19 cellular contexts compared by ENCODE assay signal in the genomic region with DNA sequence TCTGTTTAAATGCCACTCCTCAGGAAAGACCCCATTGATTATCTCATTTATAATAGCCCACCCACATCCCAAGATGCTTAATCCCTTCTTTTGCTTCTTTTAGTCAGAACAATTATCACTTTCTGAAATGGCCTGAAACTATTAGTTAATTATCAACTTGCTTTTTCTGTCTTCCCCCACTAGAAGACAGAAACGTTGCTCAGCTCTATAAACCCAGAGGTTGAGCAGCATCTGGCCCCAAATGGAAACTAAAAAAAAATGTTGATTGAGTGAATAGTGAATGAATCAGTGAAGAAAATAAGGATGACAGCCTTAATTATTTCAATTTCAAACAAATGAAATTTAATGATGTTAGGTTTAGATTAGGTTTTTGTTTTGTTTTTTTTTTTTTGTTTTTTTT.
"Had no signal": no experiment of that assay in that cellular context is flagged by ENCODE, and none has a peak within 500 bp of the region (broad histone marks: within the 10 kb centered on the region; RNA-seq: fewer than 3 reads in every experiment).

No MANE protein-coding gene starts in this region.

- H3K4me1 ChIP-seq: right lobe of liver, thyroid gland had no signal

- H3K36me3 ChIP-seq: neutrophil, pancreas, right lobe of liver, thyroid gland, WERI-Rb-1 had no signal

- H3K27me3 ChIP-seq: hepatocyte, neutrophil, pancreas, right lobe of liver, thyroid gland had no signal

- H3K4me3 ChIP-seq: hepatocyte, pancreas, right lobe of liver, skin epidermis, thyroid gland had no signal

- H3K27ac ChIP-seq: hepatocyte, neutrophil, pancreas, right lobe of liver, skin epidermis, thyroid gland, WERI-Rb-1 had no signal

- H3K9me3 ChIP-seq: neutrophil, pancreas, right lobe of liver, thyroid gland had no signal

- DNase-seq: activated CD4-positive, alpha-beta T cell treated with anti-CD3 and anti-CD28 coated beads, Interleukin-2, amount 10 ng/mL, durations not matched to agents 7 days and 5 days; activated CD4-positive, CD25-positive, alpha-beta regulatory T cell treated with anti-CD3 and anti-CD28 coated beads, Interleukin-2, amount 50 U/mL, for 72 hours; activated CD8-positive, alpha-beta memory T cell treated with anti-CD3 and anti-CD28 coated beads, Interleukin-2, amount 10 ng/mL, durations not matched to agents 7 days and 5 days; activated CD8-positive, alpha-beta T cell treated with anti-CD3 and anti-CD28 coated beads for 36 hours; activated gamma-delta T cell treated with Interleukin-2 at 50 U/mL for 16 hours; activated T-cell treated with anti-CD3 and anti-CD28 coated beads for 4 hours; aorta; foreskin fibroblast; immature natural killer cell; pancreas; right lobe of liver; stimulated activated CD4-positive, alpha-beta T cell treated with anti-CD3 and anti-CD28 coated beads, Interleukin-1b, Interleukin-23, amount 100 ng/mL, for 48 hours; substantia nigra; thyroid gland; WERI-Rb-1 had no signal

- ATAC-seq: activated CD8-positive, alpha-beta memory T cell treated with anti-CD3 and anti-CD28 coated beads, Interleukin-2, amount 10 ng/mL, durations not matched to agents 7 days and 5 days; activated CD8-positive, alpha-beta T cell treated with anti-CD3 and anti-CD28 coated beads for 36 hours; activated naive CD4-positive, alpha-beta T cell treated with anti-CD3 and anti-CD28 coated beads, Interleukin-2, amount 50 U/mL, for 72 hours; pancreas had no signal
